ENCODE assay signal across 1 cellular context in genomic region chr5:122076669-122077450, GRCh38.
TF ChIP-seq lines count a peak whose summit lies in the region.

No MANE protein-coding gene starts in this region.

TF ChIP-seq in HCT116, 20 proteins besides CTCF, POLR2A, EP300 and RAD21 (continued from another document):
- no peak for TF ChIP-seq REST (IDR thresholded peaks at IDR 0.05; ENCODE audit: low read depth)
- TF ChIP-seq ZBTB33 (IDR thresholded peaks at IDR 0.05; ENCODE audit: extremely low read depth, insufficient replicate concordance, low read length): no peak
- TF ChIP-seq ATF3 (IDR thresholded peaks at IDR 0.05): no peak
- no peak for TF ChIP-seq SIN3A (IDR thresholded peaks at IDR 0.05; ENCODE audit: low read depth)
- TF ChIP-seq ZNF274 (IDR thresholded peaks at IDR 0.05; ENCODE audit: low read depth, low read length): no peak
- no peak for TF ChIP-seq FOSL1 (IDR thresholded peaks at IDR 0.05; ENCODE audit: low read depth)
- no peak for TF ChIP-seq SP1 (IDR thresholded peaks at IDR 0.05; ENCODE audit: low read depth)
- no peak for TF ChIP-seq CEBPB (IDR thresholded peaks at IDR 0.05; ENCODE audit: low read depth)
- TF ChIP-seq EGR1 (IDR thresholded peaks at IDR 0.05; ENCODE audit: low read depth): no peak
- TF ChIP-seq EZH2 (IDR thresholded peaks at IDR 0.05): no peak
- TF ChIP-seq ZFX (IDR thresholded peaks at IDR 0.05): no peak
- no peak for TF ChIP-seq TCF7L2 (IDR thresholded peaks at IDR 0.05; ENCODE audit: borderline replicate concordance, extremely low read depth, insufficient read depth, insufficient read length)
- no peak for TF ChIP-seq ELF1 (IDR thresholded peaks at IDR 0.05; ENCODE audit: borderline replicate concordance, low read depth)
- no peak for TF ChIP-seq SRF (IDR thresholded peaks at IDR 0.05; ENCODE audit: low read depth)
